ENCODE assay signal across 24 cellular contexts in genomic region chr3:52931328-52931727, GRCh38.
"Had no signal": no experiment of that assay in that cellular context is flagged by ENCODE, and none has a peak within 500 bp of the region (broad histone marks: within the 10 kb centered on the region; RNA-seq: fewer than 3 reads in every experiment).

No MANE protein-coding gene starts in this region.

- H3K4me3 Mint-ChIP-seq: immature natural killer cell; naive thymus-derived CD4-positive, alpha-beta T cell; nephron; stimulated activated effector memory CD8-positive, alpha-beta T cell treated with anti-CD3 and anti-CD28 coated beads, Interleukin-12 subunit alpha, Interleukin-12 subunit beta, amount 100 ng/mL, for 72 hours; stimulated activated naive CD8-positive, alpha-beta T cell treated with anti-CD3 and anti-CD28 coated beads, Interleukin-15, Interleukin-2, amounts not matched to agents 100 ng/mL and 50 ng/mL, for 24 hours had no signal

- H3K27ac Mint-ChIP-seq: immature natural killer cell; nephron; stimulated activated effector memory CD8-positive, alpha-beta T cell treated with anti-CD3 and anti-CD28 coated beads, Interleukin-12 subunit alpha, Interleukin-12 subunit beta, amount 100 ng/mL, for 72 hours; stimulated activated naive CD8-positive, alpha-beta T cell treated with anti-CD3 and anti-CD28 coated beads, Interleukin-15, Interleukin-2, amounts not matched to agents 100 ng/mL and 50 ng/mL, for 24 hours had no signal

- H3K27me3 Mint-ChIP-seq: naive thymus-derived CD4-positive, alpha-beta T cell; stimulated activated naive CD8-positive, alpha-beta T cell treated with anti-CD3 and anti-CD28 coated beads, Interleukin-15, Interleukin-2, amounts not matched to agents 100 ng/mL and 50 ng/mL, for 24 hours had no signal

- ATAC-seq: left ventricle myocardium superior; lower lobe of right lung; naive thymus-derived CD4-positive, alpha-beta T cell; sciatic nerve; stimulated activated effector memory CD8-positive, alpha-beta T cell treated with anti-CD3 and anti-CD28 coated beads, Interleukin-12 subunit alpha, Interleukin-12 subunit beta, amount 100 ng/mL, for 72 hours; upper lobe of right lung had no signal

- H3K36me3 ChIP-seq: prostate gland, transverse colon, uterus had no signal

- FAIRE-seq: colon, frontal cortex had no signal

- DNase-seq: dorsolateral prefrontal cortex; effector CD4-positive, alpha-beta T cell; hypothalamus; immature natural killer cell; islet precursor cell; kidney glomerular epithelial cell; left ventricle myocardium superior; lower lobe of right lung; naive thymus-derived CD4-positive, alpha-beta T cell; nucleus accumbens; stimulated activated CD4-positive, alpha-beta T cell treated with anti-CD3 and anti-CD28 coated beads, Interleukin-2, amount 100 ng/mL, for 24 hours; stimulated activated CD4-positive, alpha-beta T cell treated with anti-CD3 and anti-CD28 coated beads, Interleukin-4, amount 100 ng/mL, for 24 hours; transverse colon; upper lobe of right lung; uterus had no signal

- H3K4me3 ChIP-seq: dorsolateral prefrontal cortex, lower lobe of right lung, prostate gland, right atrium auricular region, suprapubic skin, transverse colon, upper lobe of right lung, uterus had no signal

- H3K9me3 Mint-ChIP-seq: immature natural killer cell; naive thymus-derived CD4-positive, alpha-beta T cell; nephron; stimulated activated effector memory CD8-positive, alpha-beta T cell treated with anti-CD3 and anti-CD28 coated beads, Interleukin-12 subunit alpha, Interleukin-12 subunit beta, amount 100 ng/mL, for 72 hours; stimulated activated naive CD8-positive, alpha-beta T cell treated with anti-CD3 and anti-CD28 coated beads, Interleukin-15, Interleukin-2, amounts not matched to agents 100 ng/mL and 50 ng/mL, for 24 hours had no signal

- H3K4me1 ChIP-seq: lower lobe of right lung, prostate gland, right atrium auricular region, suprapubic skin, uterus had no signal

- H3K4me1 Mint-ChIP-seq: nephron had no signal

- H3K9me3 ChIP-seq: lower lobe of right lung, prostate gland, right atrium auricular region, suprapubic skin, transverse colon, upper lobe of right lung, uterus had no signal
